27 cellular contexts compared by ENCODE assay signal in the genomic region with DNA sequence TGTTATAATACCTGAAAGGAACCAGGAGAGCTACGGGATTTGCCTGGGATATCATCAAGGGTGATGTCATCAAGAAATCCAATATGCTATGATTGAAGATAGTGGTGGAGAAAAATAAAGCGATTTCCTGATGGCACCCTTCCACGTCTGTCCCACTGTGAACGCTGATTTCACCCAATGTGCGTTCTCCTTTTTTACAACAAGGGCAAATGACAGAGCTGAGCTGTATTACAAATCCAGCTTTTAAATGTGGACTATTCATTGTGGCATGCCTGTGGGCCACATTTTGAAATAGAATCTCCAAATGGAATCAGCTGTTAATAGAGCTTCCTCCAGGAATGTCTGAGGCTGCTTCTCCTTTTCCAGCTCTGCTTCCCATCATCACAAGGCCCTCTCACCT. TPM values are rescaled to one million over a fixed set of nuclear protein-coding genes. Genes with fewer than 3 reads are reported as not detected.
DNase-seq lines count a peak whose midpoint lies in the region; TF ChIP-seq lines count a peak whose summit lies in the region.
"Had no signal": no experiment of that assay in that cellular context is flagged by ENCODE, and none has a peak within 500 bp of the region (broad histone marks: within the 10 kb centered on the region; RNA-seq: fewer than 3 reads in every experiment).

No MANE protein-coding gene starts in this region.

- WGBS in H9 (ENCODE audit: extremely low coverage, insufficient read length, low lambda C conversion rate), result no CpG with 5 or more reads among the region's 5 CpGs

- H3K56ac ChIP-seq in H9 (ENCODE audit: insufficient read length, low read depth, low read length), result no peak overlapping the region

- no peak overlapping the region for H3K14ac ChIP-seq in H9 (ENCODE audit: insufficient read depth, low read length)

- no peaks in the 10 kb centered on the region for H3K23me2 ChIP-seq in H9 (ENCODE audit: insufficient read length, low read depth, low read length, poor library complexity, severe bottlenecking)

- DNase-seq in NCI-H2196 (lab: John Stamatoyannopoulos, UW; ENCODE audit: unreplicated experiment) (peak; percentile 67), choroid plexus epithelial cell (ENCODE audit: low read depth) (peak; percentile 69), H9 (no peak), cerebellar cortex (ENCODE audit: low spot score) (no peak), NCI-H226 (no peak)
- no peak for DNase-seq in activated CD4-positive, alpha-beta T cell treated with anti-CD3 and anti-CD28 coated beads, Interleukin-2, amount 50 U/mL, for 48 hours
- DNase-seq: C1 segment of cervical spinal cord; CD4-positive, alpha-beta memory T cell; COR-L47; GM23248; HFFc6; IMR-90; MM.1S; NCI-H1417; NCI-H1694 treated with DMSO at 0.1 percent for 48 hours; NCI-H2171 treated with DMSO at 0.1 percent for 48 hours; NCI-H446 treated with DMSO at 0.1 percent for 48 hours; NCI-H526; Peyer's patch; SIG-M5 had no signal

- H2AFZ ChIP-seq in parathyroid adenoma (peak overlapping the region; percentile 3), H9 (ENCODE audit: low read length) (no peak overlapping the region)
- H2AFZ ChIP-seq: GM23248 had no signal

- peak overlapping the region; percentile 13 for H3K4me2 ChIP-seq in parathyroid adenoma (ENCODE audit: low read length)
- H3K4me2 ChIP-seq in H9 (ENCODE audit: insufficient read depth, insufficient read length, low read length), result no peak overlapping the region
- H3K4me2 ChIP-seq: A549, KMS-11 had no signal

- no peak for TF ChIP-seq CTCF in HEK293 (tag by site-specific recombination; IDR thresholded peaks at IDR 0.05)
- TF ChIP-seq CTCF in choroid plexus epithelial cell (conservative IDR thresholded peaks at IDR 0.05; ENCODE audit: low read depth, low read length), result no peak
- TF ChIP-seq CTCF in parathyroid adenoma (IDR thresholded peaks at IDR 0.05), result no peak
- TF ChIP-seq CTCF in H9 (conservative IDR thresholded peaks at IDR 0.05), result no peak

- H3K9me3 ChIP-seq in HEK293 (ENCODE audit: control insufficient read depth, insufficient read depth, low read depth, low read length), result no peaks in the 10 kb centered on the region
- no peaks in the 10 kb centered on the region for H3K9me3 ChIP-seq in parathyroid adenoma (ENCODE audit: control insufficient read depth, low read length)
- no peaks in the 10 kb centered on the region for H3K9me3 ChIP-seq in H9 (ENCODE audit: control insufficient read depth, low read depth, low read length)
- H3K9me3 ChIP-seq: A549, Peyer's patch had no signal

- no peak overlapping the region for H3K4me3 Mint-ChIP-seq in H9
- H3K4me3 Mint-ChIP-seq: HFFc6 had no signal

- H4K5ac ChIP-seq in H9 (ENCODE audit: insufficient read length, low read depth, low read length), result no peak overlapping the region

- H3K79me2 ChIP-seq in parathyroid adenoma (no peaks in the 10 kb centered on the region), H9 (ENCODE audit: insufficient read depth, low read length) (no peaks in the 10 kb centered on the region)

- H3K9ac ChIP-seq in parathyroid adenoma (no peak overlapping the region), H9 (ENCODE audit: extremely low read depth, insufficient read length, low read length) (no peak overlapping the region)
- H3K9ac ChIP-seq: GM23248, KMS-11 had no signal

- no peak overlapping the region for H3T11ph ChIP-seq in H9 (ENCODE audit: low read length)

- H3K36me3 ChIP-seq in HEK293 (ENCODE audit: control insufficient read depth in 2 of 2, insufficient read depth in 1 of 2, low read length in 2 of 2), result peaks cover 0 to 28% of the 10 kb centered on the region in 2 experiments; a peak in 1 of 3 replicates
- H3K36me3 ChIP-seq in parathyroid adenoma (ENCODE audit: control insufficient read depth, insufficient read depth, low read length), result no peaks in the 10 kb centered on the region
- H3K36me3 ChIP-seq: Peyer's patch had no signal

- no peak overlapping the region for H2BK20ac ChIP-seq in H9 (ENCODE audit: low read depth, low read length, poor library complexity, severe bottlenecking)

- CTCF ChIA-PET in HEK293 (lab: Yijun Ruan, JAX), result interaction anchor here (0.6 to 1.7 kb wide), 20 partner anchors 9 to 270 kb away, joined by 3 to 9 read pairs (median 4); a partner anchor contains a TSS

- H3K27ac ChIP-seq in HEK293 (ENCODE audit: extremely low read depth, low read depth, low read length) (no peak overlapping the region), parathyroid adenoma (no peak overlapping the region), H9 (ENCODE audit: insufficient read length, low read depth, low read length) (no peak overlapping the region)
- H3K27ac ChIP-seq: A549, GM23248, KMS-11, Peyer's patch, SK-N-MC had no signal

- H3K4me1 ChIP-seq in HEK293 (ENCODE audit: control insufficient read depth, insufficient read depth, low read length), result no peaks in the 10 kb centered on the region
- no peaks in the 10 kb centered on the region for H3K4me1 ChIP-seq in parathyroid adenoma
- no peaks in the 10 kb centered on the region for H3K4me1 ChIP-seq in H9 (ENCODE audit: insufficient read depth, low read length)
- H3K4me1 ChIP-seq: A549, Peyer's patch had no signal

- H2BK120ac ChIP-seq in H9 (ENCODE audit: low read depth, low read length, poor library complexity, severe bottlenecking), result no peak overlapping the region

- H3K9me3 Mint-ChIP-seq in H9, result no peaks in the 10 kb centered on the region
- H3K9me3 Mint-ChIP-seq: CD4-positive, alpha-beta memory T cell; HFFc6 had no signal

- H3K4ac ChIP-seq in H9 (ENCODE audit: low read depth, low read length), result no peak overlapping the region

- no peak overlapping the region for H4K8ac ChIP-seq in H9 (replicated peaks; ENCODE audit: insufficient read length, low read depth, low read length)

- H4K91ac ChIP-seq in H9 (ENCODE audit: insufficient read length, low read depth, low read length), result no peak overlapping the region

- H2BK15ac ChIP-seq in H9 (ENCODE audit: low read depth, low read length), result no peak overlapping the region

- H2BK12ac ChIP-seq in H9 (ENCODE audit: insufficient read length, low read depth, low read length), result no peak overlapping the region

- no peak overlapping the region for H3K27ac Mint-ChIP-seq in H9
- H3K27ac Mint-ChIP-seq: HFFc6 had no signal

- H2AK5ac ChIP-seq in H9 (ENCODE audit: insufficient read length, low read length), result no peak overlapping the region

- H3K18ac ChIP-seq in H9 (ENCODE audit: insufficient read length, low read depth, low read length), result no peak overlapping the region

- no peaks in the 10 kb centered on the region for H3K27me3 ChIP-seq in parathyroid adenoma (ENCODE audit: control insufficient read depth, insufficient read depth, low read length)
- H3K27me3 ChIP-seq in H9 (ENCODE audit: insufficient read depth, low read length), result no peaks in the 10 kb centered on the region
- H3K27me3 ChIP-seq: Peyer's patch had no signal

- H3K4me1 Mint-ChIP-seq in H9, result peaks cover 0 to 12% of the 10 kb centered on the region in 2 experiments; a peak in 3 of 4 replicates

- no peaks in the 10 kb centered on the region for H4K20me1 ChIP-seq in H9 (ENCODE audit: control insufficient read depth, insufficient read depth, insufficient read length)

- H3K23ac ChIP-seq in H9 (ENCODE audit: insufficient read length, low read depth, low read length), result no peak overlapping the region

- H3K79me1 ChIP-seq in H9 (ENCODE audit: insufficient read depth, low read depth, low read length, poor library complexity, severe bottlenecking), result no peaks in the 10 kb centered on the region

- H3K27me3 Mint-ChIP-seq in H9 (ENCODE audit: low read depth), result no peaks in the 10 kb centered on the region; the same call in 1 of the 2 replicates
- H3K27me3 Mint-ChIP-seq: CD4-positive, alpha-beta memory T cell had no signal

- no peaks in the 10 kb centered on the region; a peak in 1 of 7 replicates for H3K36me3 Mint-ChIP-seq in H9 (ENCODE audit: insufficient read depth in 1 of 3, low read depth in 3 of 3)

- POLR2A ChIA-PET in HEK293 (lab: Yijun Ruan, JAX), result interaction anchor here (0.7 to 1.2 kb wide), 3 partner anchors 12 to 1699 kb away, joined by 3 to 6 read pairs (median 4); no protein-coding TSS in a partner anchor

- H2BK5ac ChIP-seq in H9 (ENCODE audit: insufficient read length, low read length), result no peak overlapping the region

- H3K4me3 ChIP-seq in HEK293 (ENCODE audit: low read depth, low read length) (no peak overlapping the region), choroid plexus epithelial cell (ENCODE audit: low read depth, low read length) (no peak overlapping the region), parathyroid adenoma (ENCODE audit: low read depth, low read length) (no peak overlapping the region)
- H3K4me3 ChIP-seq: A549, GM23248, Peyer's patch, SK-N-MC had no signal

TF ChIP-seq in HEK293, 187 proteins besides CTCF, POLR2A, EP300 and RAD21 (continues in another document):
- TF ChIP-seq, protein P1, sequence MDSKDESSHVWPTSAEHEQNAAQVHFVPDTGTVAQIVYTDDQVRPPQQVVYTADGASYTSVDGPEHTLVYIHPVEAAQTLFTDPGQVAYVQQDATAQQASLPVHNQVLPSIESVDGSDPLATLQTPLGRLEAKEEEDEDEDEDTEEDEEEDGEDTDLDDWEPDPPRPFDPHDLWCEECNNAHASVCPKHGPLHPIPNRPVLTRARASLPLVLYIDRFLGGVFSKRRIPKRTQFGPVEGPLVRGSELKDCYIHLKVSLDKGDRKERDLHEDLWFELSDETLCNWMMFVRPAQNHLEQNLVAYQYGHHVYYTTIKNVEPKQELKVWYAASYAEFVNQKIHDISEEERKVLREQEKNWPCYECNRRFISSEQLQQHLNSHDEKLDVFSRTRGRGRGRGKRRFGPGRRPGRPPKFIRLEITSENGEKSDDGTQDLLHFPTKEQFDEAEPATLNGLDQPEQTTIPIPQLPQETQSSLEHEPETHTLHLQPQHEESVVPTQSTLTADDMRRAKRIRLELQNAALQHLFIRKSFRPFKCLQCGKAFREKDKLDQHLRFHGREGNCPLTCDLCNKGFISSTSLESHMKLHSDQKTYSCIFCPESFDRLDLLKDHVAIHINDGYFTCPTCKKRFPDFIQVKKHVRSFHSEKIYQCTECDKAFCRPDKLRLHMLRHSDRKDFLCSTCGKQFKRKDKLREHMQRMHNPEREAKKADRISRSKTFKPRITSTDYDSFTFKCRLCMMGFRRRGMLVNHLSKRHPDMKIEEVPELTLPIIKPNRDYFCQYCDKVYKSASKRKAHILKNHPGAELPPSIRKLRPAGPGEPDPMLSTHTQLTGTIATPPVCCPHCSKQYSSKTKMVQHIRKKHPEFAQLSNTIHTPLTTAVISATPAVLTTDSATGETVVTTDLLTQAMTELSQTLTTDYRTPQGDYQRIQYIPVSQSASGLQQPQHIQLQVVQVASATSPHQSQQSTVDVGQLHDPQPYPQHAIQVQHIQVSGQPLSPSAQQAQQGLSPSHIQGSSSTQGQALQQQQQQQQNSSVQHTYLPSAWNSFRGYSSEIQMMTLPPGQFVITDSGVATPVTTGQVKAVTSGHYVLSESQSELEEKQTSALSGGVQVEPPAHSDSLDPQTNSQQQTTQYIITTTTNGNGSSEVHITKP (tag by site-specific recombination; IDR thresholded peaks at IDR 0.05), result peak; percentile 59
- TF ChIP-seq WT1 (tag by site-specific recombination; IDR thresholded peaks at IDR 0.05) (no peak), ZNF394 (tag by site-specific recombination; IDR thresholded peaks at IDR 0.05; ENCODE audit: borderline replicate concordance) (peak; percentile 70), ZNF335 (tag by site-specific recombination; conservative IDR thresholded peaks at IDR 0.05) (no peak), FEZF1 (tag by site-specific recombination; IDR thresholded peaks at IDR 0.05) (peak; percentile 72; the same call in 1 of the 2 replicates)

RNA-seq across cellular contexts. Expression of a gene that starts 23.3 kb away (rescaled TPM):
- 2.0 and 3.5 TPM in 2 replicates for total RNA-seq in H9 (2021)
- total RNA-seq: CD4-positive, alpha-beta memory T cell; Daoy; IMR-90; Peyer's patch had no signal

RNA-seq across cellular contexts. Expression of a gene that starts 42.4 kb away (rescaled TPM):
- 38.4 and 39.6 TPM in 2 replicates for total RNA-seq in H9 (2021)

RNA-seq across cellular contexts. Expression of a gene that starts 43.9 kb away (rescaled TPM):
- total RNA-seq in H9 (2021), result not detected in 2 replicates
- total RNA-seq: CD4-positive, alpha-beta memory T cell; Daoy; H7 had no signal

Comparison
In these comparisons a context has a peak if more than half of its experiments do, and no peak if none do; other contexts are left out.
1. DNase-seq: peak in NCI-H2196 (single experiment) and choroid plexus epithelial cell (single experiment); none in activated CD4-positive, alpha-beta T cell treated with anti-CD3 and anti-CD28 coated beads, Interleukin-2, amount 50 U/mL, for 48 hours (0 of 2), H9 (single experiment), cerebellar cortex (single experiment) and NCI-H226 (single experiment).